ENCODE assay signal across 8 cellular contexts in genomic region chr3:194204036-194204792, GRCh38.
A peak's percentile ranks its signal among the peaks of the same experiment; 100 is the strongest.
DNase-seq lines count a peak whose midpoint lies in the region; ATAC-seq and TF ChIP-seq lines count a peak whose summit lies in the region.

No MANE protein-coding gene starts in this region.

- H3K27me3 Mint-ChIP-seq in activated T-cell treated with anti-CD3 and anti-CD28 coated beads, Interleukin-2, amount 50 U/mL, for 4 hours (ENCODE audit: low read depth) = peaks cover 41% of the 10 kb centered on the region
- H3K27me3 Mint-ChIP-seq in stimulated activated naive CD8-positive, alpha-beta T cell treated with anti-CD3 and anti-CD28 coated beads, Interleukin-15, amount 100 ng/mL, for 72 hours = peaks cover 57% of the 10 kb centered on the region

- H3K9me3 Mint-ChIP-seq in activated T-cell treated with anti-CD3 and anti-CD28 coated beads, Interleukin-2, amount 50 U/mL, for 4 hours = no peaks in the 10 kb centered on the region
- H3K9me3 Mint-ChIP-seq in stimulated activated naive CD8-positive, alpha-beta T cell treated with anti-CD3 and anti-CD28 coated beads, Interleukin-15, amount 100 ng/mL, for 72 hours = no peaks in the 10 kb centered on the region

- TF ChIP-seq CTCF in HFF-Myc (IDR thresholded peaks at IDR 0.05; ENCODE audit: low read depth, low read length, missing control alignments) = no peak

- H3K4me1 Mint-ChIP-seq in activated T-cell treated with anti-CD3 and anti-CD28 coated beads, Interleukin-2, amount 50 U/mL, for 4 hours (ENCODE audit: low read depth) = peaks cover 10% of the 10 kb centered on the region
- H3K4me1 Mint-ChIP-seq in stimulated activated naive CD8-positive, alpha-beta T cell treated with anti-CD3 and anti-CD28 coated beads, Interleukin-15, amount 100 ng/mL, for 72 hours = peaks cover 19% of the 10 kb centered on the region

- H3K27ac Mint-ChIP-seq in stimulated activated naive CD8-positive, alpha-beta T cell treated with anti-CD3 and anti-CD28 coated beads, Interleukin-15, amount 100 ng/mL, for 72 hours = peak overlapping the region in 1 of 2 donors; percentile 50

- H3K36me3 Mint-ChIP-seq in activated T-cell treated with anti-CD3 and anti-CD28 coated beads, Interleukin-2, amount 50 U/mL, for 4 hours (ENCODE audit: insufficient read depth) = no peaks in the 10 kb centered on the region

- H3K4me3 Mint-ChIP-seq in activated T-cell treated with anti-CD3 and anti-CD28 coated beads, Interleukin-2, amount 50 U/mL, for 4 hours = peak overlapping the region; percentile 72
- H3K4me3 Mint-ChIP-seq in stimulated activated naive CD8-positive, alpha-beta T cell treated with anti-CD3 and anti-CD28 coated beads, Interleukin-15, amount 100 ng/mL, for 72 hours = peak overlapping the region; percentile 81 to 83

- peak; percentile 63 for DNase-seq in DMS79 treated with DMSO at 0.1 percent for 48 hours (lab: John Stamatoyannopoulos, UW)
- DNase-seq in HFF-Myc (ENCODE audit: extremely low read depth, low read depth) = no peak
- no peak for DNase-seq in activated T-cell treated with anti-CD3 and anti-CD28 coated beads, Interleukin-2, amount 50 U/mL, for 4 hours
- peak; percentile 59 for DNase-seq in iPS-NIHi7 (ENCODE audit: extremely low spot score)
- DNase-seq in stimulated activated naive CD8-positive, alpha-beta T cell treated with anti-CD3 and anti-CD28 coated beads, Interleukin-15, amount 100 ng/mL, for 72 hours = peak in 1 of 2 donors; percentile 24
- no peak for DNase-seq in mesenteric fat pad (ENCODE audit: low spot score)
- DNase-seq in COLO829 (ENCODE audit: low spot score) = no peak

- ATAC-seq in activated T-cell treated with anti-CD3 and anti-CD28 coated beads, Interleukin-2, amount 50 U/mL, for 4 hours = peak; percentile 67 to 73
- ATAC-seq in stimulated activated naive CD8-positive, alpha-beta T cell treated with anti-CD3 and anti-CD28 coated beads, Interleukin-15, amount 100 ng/mL, for 72 hours = peak; percentile 75
- no peak for ATAC-seq in GM19452 (IDR thresholded peaks at IDR 0.05; ENCODE audit: unreplicated experiment)

- H3K4me3 ChIP-seq in HFF-Myc (replicated peaks; ENCODE audit: low read depth, low read length) = 0 out of 2 replicates have a peak overlapping the region, but pooled peaks have one; percentile 10

Comparison
In these comparisons a context has a peak if more than half of its experiments do, and no peak if none do; other contexts are left out.
1. DNase-seq: peak in DMS79 treated with DMSO at 0.1 percent for 48 hours (single experiment) and iPS-NIHi7 (single experiment); none in HFF-Myc (single experiment), activated T-cell treated with anti-CD3 and anti-CD28 coated beads, Interleukin-2, amount 50 U/mL, for 4 hours (single experiment), mesenteric fat pad (single experiment) and COLO829 (single experiment).